Comparison of ENCODE assay signal across 17 cellular contexts in genomic region chr9:116870566-116870965, GRCh38.
DNase-seq lines count a peak whose midpoint lies in the region; ATAC-seq, FAIRE-seq and TF ChIP-seq lines count a peak whose summit lies in the region.
"Had no signal": no experiment of that assay in that cellular context is flagged by ENCODE, and none has a peak within 500 bp of the region (broad histone marks: within the 10 kb centered on the region; RNA-seq: fewer than 3 reads in every experiment).

No MANE protein-coding gene starts in this region.

- no peak overlapping the region for H2BK15ac ChIP-seq in mesenchymal stem cell (ENCODE audit: low read depth, poor library complexity, severe bottlenecking)

- no peaks in the 10 kb centered on the region for H3K27me3 Mint-ChIP-seq in activated CD8-positive, alpha-beta memory T cell treated with anti-CD3 and anti-CD28 coated beads, Interleukin-2, amount 10 ng/mL, durations not matched to agents 7 days and 5 days
- H3K27me3 Mint-ChIP-seq: activated CD8-positive, alpha-beta T cell treated with anti-CD3 and anti-CD28 coated beads for 36 hours had no signal

- CTCF ChIA-PET in activated CD8-positive, alpha-beta memory T cell treated with anti-CD3 and anti-CD28 coated beads, Interleukin-2, amount 10 ng/mL, durations not matched to agents 7 days and 5 days (lab: Charles Lee): no interaction called here

- peaks cover 0 to 20% of the 10 kb centered on the region in 2 experiments for H3K27me3 ChIP-seq in mesenchymal stem cell (ENCODE audit: control insufficient read depth in 1 of 2, insufficient read depth in 1 of 2, low read length in 2 of 2)

- no peak overlapping the region for H3K27ac Mint-ChIP-seq in activated CD8-positive, alpha-beta memory T cell treated with anti-CD3 and anti-CD28 coated beads, Interleukin-2, amount 10 ng/mL, durations not matched to agents 7 days and 5 days
- H3K27ac Mint-ChIP-seq: activated CD8-positive, alpha-beta T cell treated with anti-CD3 and anti-CD28 coated beads for 36 hours; activated T-helper 2 cell treated with anti-CD3 and anti-CD28 coated beads, Interferon-gamma antibody, Interleukin-2, Interleukin-4, amounts not matched to agents 10 μg/mL and 5 μg/mL and 100 μg/mL, durations not matched to agents 14 hours and 24 hours and 36 hours had no signal

- no peak for TF ChIP-seq EP300 in Ishikawa (IDR thresholded peaks at IDR 0.05; ENCODE audit: borderline replicate concordance)

- peaks cover 12% of the 10 kb centered on the region for H3K4me1 ChIP-seq in mesenchymal stem cell (ENCODE audit: control insufficient read depth, insufficient read depth, low read depth, low read length)

- ATAC-seq in GM18498 (IDR thresholded peaks at IDR 0.05; ENCODE audit: unreplicated experiment) (no peak), HG03175 (IDR thresholded peaks at IDR 0.05; ENCODE audit: unreplicated experiment) (no peak)
- no peak for ATAC-seq in activated CD8-positive, alpha-beta memory T cell treated with anti-CD3 and anti-CD28 coated beads, Interleukin-2, amount 10 ng/mL, durations not matched to agents 7 days and 5 days
- ATAC-seq: activated CD8-positive, alpha-beta T cell treated with anti-CD3 and anti-CD28 coated beads for 36 hours had no signal

- H3K23ac ChIP-seq in mesenchymal stem cell (ENCODE audit: low read length in 2 of 2): no peak overlapping the region

- H2AFZ ChIP-seq in mesenchymal stem cell (ENCODE audit: low read depth, low read length): no peak overlapping the region

- 75% methylated on average over 3 of the region's 3 CpGs for WGBS in mesenchymal stem cell

- no peaks in the 10 kb centered on the region for H3K36me3 ChIP-seq in mesenchymal stem cell (ENCODE audit: control insufficient read depth in 1 of 2, insufficient read depth in 2 of 2, low read depth in 1 of 2, low read length in 2 of 2)
- H3K36me3 ChIP-seq: thoracic aorta had no signal

- H3K9me3 Mint-ChIP-seq in activated CD8-positive, alpha-beta memory T cell treated with anti-CD3 and anti-CD28 coated beads, Interleukin-2, amount 10 ng/mL, durations not matched to agents 7 days and 5 days (ENCODE audit: low read depth): no peaks in the 10 kb centered on the region
- H3K9me3 Mint-ChIP-seq: activated CD8-positive, alpha-beta T cell treated with anti-CD3 and anti-CD28 coated beads for 36 hours had no signal

- no peaks in the 10 kb centered on the region for H3K36me3 Mint-ChIP-seq in activated CD8-positive, alpha-beta memory T cell treated with anti-CD3 and anti-CD28 coated beads, Interleukin-2, amount 10 ng/mL, durations not matched to agents 7 days and 5 days

- no peak overlapping the region for H2AK5ac ChIP-seq in mesenchymal stem cell (ENCODE audit: low read length, severe bottlenecking)

- H3K4me2 ChIP-seq in mesenchymal stem cell (ENCODE audit: low read length, poor library complexity, severe bottlenecking): no peak overlapping the region

- H3K9ac ChIP-seq in mesenchymal stem cell (ENCODE audit: low read length): no peak overlapping the region

- TF ChIP-seq CTCF in epithelial cell of esophagus (IDR thresholded peaks at IDR 0.05; ENCODE audit: insufficient read depth, low read depth, low read length, missing control alignments): no peak

- DNase-seq in Caki2 (ENCODE audit: low read depth) (peak; percentile 98), epithelial cell of esophagus (ENCODE audit: low read depth) (peak; percentile 97), mesenchymal stem cell (no peak), HTR-8/SVneo (ENCODE audit: insufficient read length, low spot score) (no peak)
- no peak for DNase-seq in activated CD8-positive, alpha-beta memory T cell treated with anti-CD3 and anti-CD28 coated beads, Interleukin-2, amount 10 ng/mL, durations not matched to agents 7 days and 5 days
- DNase-seq: activated CD8-positive, alpha-beta T cell treated with anti-CD3 and anti-CD28 coated beads for 36 hours; AML-193; anterior cingulate cortex; DND-41; NCI-H1105 treated with DMSO at 0.1 percent for 48 hours; NCI-H510A; posterior cingulate gyrus had no signal

- H3K4me3 ChIP-seq in epithelial cell of esophagus (ENCODE audit: low read length): no peak overlapping the region
- no peak overlapping the region for H3K4me3 ChIP-seq in mesenchymal stem cell (ENCODE audit: insufficient read depth in 1 of 2, low read depth in 1 of 2, low read length in 2 of 2)
- H3K4me3 ChIP-seq: thoracic aorta had no signal

- H2BK5ac ChIP-seq in mesenchymal stem cell (ENCODE audit: low read depth, low read length, poor library complexity, severe bottlenecking): no peak overlapping the region

- H3K27ac ChIP-seq in mesenchymal stem cell (ENCODE audit: low read length, poor library complexity, severe bottlenecking): peak overlapping the region; percentile 12
- H3K27ac ChIP-seq: thoracic aorta had no signal

- H3K4me1 Mint-ChIP-seq in activated CD8-positive, alpha-beta memory T cell treated with anti-CD3 and anti-CD28 coated beads, Interleukin-2, amount 10 ng/mL, durations not matched to agents 7 days and 5 days: no peaks in the 10 kb centered on the region

- H3K4me3 Mint-ChIP-seq in activated CD8-positive, alpha-beta memory T cell treated with anti-CD3 and anti-CD28 coated beads, Interleukin-2, amount 10 ng/mL, durations not matched to agents 7 days and 5 days: no peak overlapping the region
- H3K4me3 Mint-ChIP-seq: activated CD8-positive, alpha-beta T cell treated with anti-CD3 and anti-CD28 coated beads for 36 hours had no signal

- H4K8ac ChIP-seq in mesenchymal stem cell (ENCODE audit: low read length): peak overlapping the region; percentile 13

- H3K9me3 ChIP-seq in mesenchymal stem cell (ENCODE audit: control insufficient read depth, low read length): no peaks in the 10 kb centered on the region
- H3K9me3 ChIP-seq: thoracic aorta had no signal

- no peak overlapping the region for H3K4ac ChIP-seq in mesenchymal stem cell (ENCODE audit: low read depth in 1 of 2, low read length in 2 of 2)

- H2BK120ac ChIP-seq in mesenchymal stem cell (ENCODE audit: low read depth, low read length): no peak overlapping the region

- no peak for FAIRE-seq in HTR-8/SVneo (lab: Jason Lieb, UNC)

- H3K79me1 ChIP-seq in mesenchymal stem cell (replicated peaks; ENCODE audit: low read length, poor library complexity, severe bottlenecking): no peaks in the 10 kb centered on the region

- no peak overlapping the region for H3K18ac ChIP-seq in mesenchymal stem cell (ENCODE audit: low read depth in 1 of 2, low read length in 2 of 2)

- no peak overlapping the region for H2BK12ac ChIP-seq in mesenchymal stem cell (ENCODE audit: low read length in 2 of 2)

- in situ Hi-C loops in Caki2 (cut with HindIII; ENCODE audit: low pct_unique_long_range_greater_than_20kb, low sequenced_read_pairs): no loop called here

- no peak overlapping the region for H4K91ac ChIP-seq in mesenchymal stem cell (ENCODE audit: low read length)

- no peak for TF ChIP-seq RAD21 in Ishikawa (IDR thresholded peaks at IDR 0.05; ENCODE audit: low read depth)

- no peak overlapping the region for H3K14ac ChIP-seq in mesenchymal stem cell (ENCODE audit: low read length in 2 of 2)

TF ChIP-seq in Ishikawa, 13 proteins besides CTCF, POLR2A, EP300 and RAD21:
- no peak for TF ChIP-seq ZBTB7A (IDR thresholded peaks at IDR 0.05; ENCODE audit: low read depth)
- no peak for TF ChIP-seq YY1 (IDR thresholded peaks at IDR 0.05; ENCODE audit: low read depth)
- no peak for TF ChIP-seq USF1 (IDR thresholded peaks at IDR 0.05)
- peak; percentile 59 for TF ChIP-seq TEAD4 (IDR thresholded peaks at IDR 0.05)

Comparison
In these comparisons a context has a peak if more than half of its experiments do, and no peak if none do; other contexts are left out.
1. DNase-seq: peak in Caki2 (single experiment) and epithelial cell of esophagus (single experiment); none in mesenchymal stem cell (single experiment), HTR-8/SVneo (single experiment) and activated CD8-positive, alpha-beta memory T cell treated with anti-CD3 and anti-CD28 coated beads, Interleukin-2, amount 10 ng/mL, durations not matched to agents 7 days and 5 days (single experiment).